Comparison of ENCODE assay signal across 16 cellular contexts in the genomic region with DNA sequence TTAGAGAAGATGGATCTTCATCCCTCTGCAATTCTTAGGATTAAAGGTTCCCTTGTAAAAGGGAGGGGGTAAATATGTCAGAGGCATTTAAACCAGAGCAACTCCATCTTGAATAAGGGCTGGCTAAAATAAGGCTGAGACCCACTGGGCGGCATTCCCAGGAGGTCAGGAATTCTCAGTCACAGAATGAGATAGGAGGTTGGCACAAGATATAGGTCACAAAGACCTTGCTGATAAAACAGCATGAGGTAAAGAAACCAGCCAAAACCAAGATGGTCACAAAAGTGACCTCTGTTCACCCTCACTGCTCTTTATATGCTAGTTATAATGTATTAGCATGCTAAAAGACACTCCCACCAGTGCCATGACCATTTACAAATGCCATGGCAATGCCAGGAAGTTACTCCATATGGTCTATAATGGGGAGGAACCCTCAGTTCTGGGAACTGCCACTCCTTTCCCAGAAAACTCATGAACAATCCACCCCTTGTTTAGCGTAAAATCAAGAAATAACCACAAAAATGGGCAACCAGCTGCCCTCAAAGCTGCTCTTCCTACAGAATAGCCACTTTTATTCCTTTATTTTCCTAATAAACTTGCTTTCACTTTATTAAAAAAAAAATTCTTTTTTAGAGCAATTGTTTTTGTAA.
DNase-seq lines count a peak whose midpoint lies in the region; ATAC-seq, FAIRE-seq and TF ChIP-seq lines count a peak whose summit lies in the region.
"Had no signal": no experiment of that assay in that cellular context is flagged by ENCODE, and none has a peak within 500 bp of the region (broad histone marks: within the 10 kb centered on the region; RNA-seq: fewer than 3 reads in every experiment).

No MANE protein-coding gene starts in this region.

- no peak overlapping the region for H3K9ac ChIP-seq in endodermal cell (ENCODE audit: extremely low read depth, low read length, poor library complexity, severe bottlenecking)
- H3K9ac ChIP-seq: BLaER1 treated with 17β-estradiol and CSF1 and Interleukin-3, amounts not matched to agents 10 nM and 100 nM had no signal

- H3K27me3 Mint-ChIP-seq in endodermal cell (ENCODE audit: insufficient read depth): no peaks in the 10 kb centered on the region

- no peaks in the 10 kb centered on the region for H3K4me1 Mint-ChIP-seq in endodermal cell
- H3K4me1 Mint-ChIP-seq: CD4-positive, CD25-positive, alpha-beta regulatory T cell had no signal

- no peak overlapping the region for H3K27ac ChIP-seq in endodermal cell (ENCODE audit: low read depth, low read length)
- H3K27ac ChIP-seq: BLaER1 treated with 17β-estradiol and CSF1 and Interleukin-3, amounts not matched to agents 10 nM and 100 nM had no signal

- ATAC-seq in Right ventricle myocardium superior (ENCODE audit: poor library complexity): peak; percentile 78
- ATAC-seq in left cardiac atrium: peak; percentile 57 to 58
- no peak for ATAC-seq in GM18505 (IDR thresholded peaks at IDR 0.05; ENCODE audit: unreplicated experiment)
- ATAC-seq in HG03095 (IDR thresholded peaks at IDR 0.05; ENCODE audit: unreplicated experiment): no peak
- ATAC-seq: GM12878 had no signal

- no peak for TF ChIP-seq POLR2A in GM18505 (IDR thresholded peaks at IDR 0.05; ENCODE audit: borderline replicate concordance, extremely low read depth, insufficient read depth, insufficient read length)

- no peaks in the 10 kb centered on the region for H3K27me3 ChIP-seq in endodermal cell (ENCODE audit: control insufficient read depth, insufficient read depth, low read length, poor library complexity, severe bottlenecking)
- H3K27me3 ChIP-seq: BLaER1 treated with 17β-estradiol and CSF1 and Interleukin-3, amounts not matched to agents 10 nM and 100 nM had no signal

- no peak overlapping the region for H3K27ac Mint-ChIP-seq in endodermal cell
- H3K27ac Mint-ChIP-seq: CD4-positive, CD25-positive, alpha-beta regulatory T cell had no signal

- peak; percentile 52 for FAIRE-seq in urothelium cell line (lab: Jason Lieb, UNC)
- FAIRE-seq: GM12878, HTR-8/SVneo had no signal

- no peaks in the 10 kb centered on the region for H3K4me1 ChIP-seq in endodermal cell (ENCODE audit: control insufficient read depth, insufficient read depth, low read length)
- H3K4me1 ChIP-seq: BLaER1 treated with 17β-estradiol and CSF1 and Interleukin-3, amounts not matched to agents 10 nM and 100 nM; HAP-1 had no signal

- peak overlapping the region; percentile 32 for H3K4me3 ChIP-seq in endodermal cell (ENCODE audit: low read length)
- H3K4me3 ChIP-seq: BLaER1 treated with 17β-estradiol and CSF1 and Interleukin-3, amounts not matched to agents 10 nM and 100 nM; GM12878; HAP-1 had no signal

- no peak for TF ChIP-seq CTCF in endodermal cell (conservative IDR thresholded peaks at IDR 0.05)

- no peaks in the 10 kb centered on the region for H3K36me3 ChIP-seq in endodermal cell (ENCODE audit: control insufficient read depth, insufficient read depth, low read length)
- H3K36me3 ChIP-seq: BLaER1 treated with 17β-estradiol and CSF1 and Interleukin-3, amounts not matched to agents 10 nM and 100 nM; HAP-1 had no signal

- peak; percentile 53 for DNase-seq in Right ventricle myocardium superior
- DNase-seq in cardiac septum (ENCODE audit: low spot score): no peak
- DNase-seq in endodermal cell: no peak
- DNase-seq in left cardiac atrium: peak; percentile 40
- no peak for DNase-seq in urothelium cell line (ENCODE audit: low spot score)
- no peak for DNase-seq in NCI-H2029 treated with DMSO at 0.1 percent for 48 hours (lab: John Stamatoyannopoulos, UW)
- DNase-seq: 8988T; AML-193; CD4-positive, CD25-positive, alpha-beta regulatory T cell; GOT3 had no signal

- H3K9me3 Mint-ChIP-seq in endodermal cell: peaks cover 53% of the 10 kb centered on the region

- peaks cover 1% of the 10 kb centered on the region for H3K36me3 Mint-ChIP-seq in endodermal cell (ENCODE audit: low read depth)
- H3K36me3 Mint-ChIP-seq: CD4-positive, CD25-positive, alpha-beta regulatory T cell had no signal

- intact Hi-C loops in Right ventricle myocardium superior (cut with DNase I): no loop called here
- intact Hi-C loops in cardiac septum (cut with DNase I): no loop called here
- intact Hi-C loops in left cardiac atrium (cut with DNase I): no loop called here

- peaks cover 72% of the 10 kb centered on the region for H3K9me3 ChIP-seq in endodermal cell (ENCODE audit: control insufficient read depth, low read length)
- H3K9me3 ChIP-seq: HAP-1 had no signal

- no peak overlapping the region for H3K4me3 Mint-ChIP-seq in endodermal cell
- H3K4me3 Mint-ChIP-seq: CD4-positive, CD25-positive, alpha-beta regulatory T cell had no signal

- WGBS in endodermal cell (ENCODE audit: insufficient coverage in 1 of 2, insufficient read length in 1 of 2), 2 experiments: 86 to 89% methylated on average over 1 to 2 of the region's 2 CpGs

Comparison
In these comparisons a context has a peak if more than half of its experiments do, and no peak if none do; other contexts are left out.
1. DNase-seq: peak in Right ventricle myocardium superior (single experiment) and left cardiac atrium (single experiment); none in cardiac septum (single experiment), endodermal cell (single experiment), urothelium cell line (single experiment) and NCI-H2029 treated with DMSO at 0.1 percent for 48 hours (single experiment).
2. ATAC-seq: peak in Right ventricle myocardium superior (single experiment) and left cardiac atrium (2 of 2); none in GM18505 (single experiment) and HG03095 (single experiment).